Comparison of ENCODE assay signal across 1 cellular context in genomic region chr17:59751955-59752413, GRCh38.
TF ChIP-seq lines count a peak whose summit lies in the region.

No MANE protein-coding gene starts in this region.

TF ChIP-seq in SK-N-SH, 30 proteins besides CTCF, POLR2A, EP300 and RAD21 (continued from another document):
- no peak for TF ChIP-seq TAF1 (IDR thresholded peaks at IDR 0.05; ENCODE audit: borderline replicate concordance, low read depth, low read length)
- TF ChIP-seq, protein P1, sequence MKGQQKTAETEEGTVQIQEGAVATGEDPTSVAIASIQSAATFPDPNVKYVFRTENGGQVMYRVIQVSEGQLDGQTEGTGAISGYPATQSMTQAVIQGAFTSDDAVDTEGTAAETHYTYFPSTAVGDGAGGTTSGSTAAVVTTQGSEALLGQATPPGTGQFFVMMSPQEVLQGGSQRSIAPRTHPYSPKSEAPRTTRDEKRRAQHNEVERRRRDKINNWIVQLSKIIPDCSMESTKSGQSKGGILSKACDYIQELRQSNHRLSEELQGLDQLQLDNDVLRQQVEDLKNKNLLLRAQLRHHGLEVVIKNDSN (IDR thresholded peaks at IDR 0.05; ENCODE audit: borderline replicate concordance, low read depth) = no peak
- no peak for TF ChIP-seq CHD2 (IDR thresholded peaks at IDR 0.05; ENCODE audit: low read length, partially characterized antibody)
- no peak for TF ChIP-seq NRF1 (IDR thresholded peaks at IDR 0.05; ENCODE audit: low read depth, low read length)
- no peak for TF ChIP-seq POLR2AphosphoS5 (IDR thresholded peaks at IDR 0.05; ENCODE audit: low read depth, low read length)
- no peak for TF ChIP-seq MXI1 (IDR thresholded peaks at IDR 0.05; ENCODE audit: low read depth, low read length)
- no peak for TF ChIP-seq SIN3A (IDR thresholded peaks at IDR 0.05; ENCODE audit: borderline replicate concordance, low read depth, low read length)
- no peak for TF ChIP-seq RFX5 (IDR thresholded peaks at IDR 0.05; ENCODE audit: low read length)
- no peak for TF ChIP-seq FOXM1 (IDR thresholded peaks at IDR 0.05; ENCODE audit: low read depth)
- no peak for TF ChIP-seq ELF1 (IDR thresholded peaks at IDR 0.05)
- TF ChIP-seq TCF12 (IDR thresholded peaks at IDR 0.05) = no peak
- TF ChIP-seq IRF3 (IDR thresholded peaks at IDR 0.05; ENCODE audit: low read depth, low read length) = no peak
- no peak for TF ChIP-seq GATA2 (CRISPR knock-in tag; IDR thresholded peaks at IDR 0.05)
- TF ChIP-seq RXRA (IDR thresholded peaks at IDR 0.05; ENCODE audit: borderline replicate concordance, low read depth) = no peak
- TF ChIP-seq SMC3 (IDR thresholded peaks at IDR 0.05; ENCODE audit: low read depth, low read length) = no peak
- no peak for TF ChIP-seq FOXJ3 (CRISPR knock-in tag; IDR thresholded peaks at IDR 0.05)
